Comparison of ENCODE assay signal across 8 cellular contexts in the genomic region with DNA sequence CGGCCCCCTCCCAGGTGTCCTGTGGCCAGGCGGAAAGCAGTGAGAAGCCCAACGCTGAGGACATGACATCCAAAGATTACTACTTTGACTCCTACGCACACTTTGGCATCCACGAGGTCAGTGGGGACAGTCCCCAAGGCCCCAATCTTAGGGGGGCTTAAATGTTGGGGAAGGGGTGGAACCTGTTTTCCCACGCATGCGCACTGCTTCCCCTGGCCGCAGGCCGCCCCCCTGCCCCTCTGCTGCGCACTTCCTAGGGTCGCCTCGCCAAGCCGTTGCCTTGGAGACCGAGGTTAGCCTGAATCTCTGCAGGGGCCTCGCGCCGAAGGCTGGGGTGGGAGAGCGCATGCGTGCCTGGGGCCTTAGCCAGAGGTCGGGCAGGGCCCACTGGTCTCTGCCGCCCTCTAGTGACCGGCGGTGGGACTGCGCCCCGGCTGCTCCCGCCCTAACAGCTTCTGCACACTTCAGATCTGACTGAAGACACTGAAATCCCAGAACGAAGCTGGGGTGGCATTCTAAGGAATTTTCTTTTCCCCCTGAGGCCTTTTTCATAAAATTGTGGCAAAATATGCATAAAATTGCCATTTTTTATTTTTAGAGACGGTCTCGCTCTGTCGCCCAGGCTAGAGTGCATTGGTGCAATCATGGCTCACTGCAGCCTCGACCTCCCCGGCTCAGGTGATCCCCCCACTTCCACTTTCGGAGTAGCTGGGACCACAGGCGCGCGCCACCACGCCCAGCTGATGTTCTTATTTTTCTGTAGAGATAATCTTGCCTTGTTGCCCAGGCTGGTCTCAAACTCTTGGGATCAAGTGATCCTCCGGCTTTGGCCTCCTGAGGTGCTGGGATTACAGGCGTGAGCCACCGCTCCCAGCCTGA. TPM values are rescaled to one million over a fixed set of nuclear protein-coding genes. Genes with fewer than 3 reads are reported as not detected.
DNase-seq lines count a peak whose midpoint lies in the region; ATAC-seq and TF ChIP-seq lines count a peak whose summit lies in the region.

No MANE protein-coding gene starts in this region.

- H3K27me3 ChIP-seq in GM06990 (replicated peaks; ENCODE audit: control insufficient read depth, insufficient read depth, low read length) (no peaks in the 10 kb centered on the region), prostate gland (replicated peaks; ENCODE audit: insufficient read depth) (no peaks in the 10 kb centered on the region), upper lobe of left lung (no peaks in the 10 kb centered on the region)

- peak overlapping the region; percentile 75 for H3K27ac Mint-ChIP-seq in activated naive CD8-positive, alpha-beta T cell treated with anti-CD3 and anti-CD28 coated beads, Interleukin-2, amount 50 U/mL, for 24 hours

- H3K4me1 Mint-ChIP-seq in activated naive CD8-positive, alpha-beta T cell treated with anti-CD3 and anti-CD28 coated beads, Interleukin-2, amount 50 U/mL, for 24 hours = peaks cover 54% of the 10 kb centered on the region

- H3K27ac ChIP-seq in prostate gland (peak overlapping the region; percentile 25 to 62), upper lobe of left lung (peak overlapping the region; percentile 2 to 83 (median 54))

- TF ChIP-seq EP300 in upper lobe of left lung (IDR thresholded peaks at IDR 0.05) = no peak

- 34% methylated on average over 38 of the region's 40 CpGs for WGBS in prostate gland
- 37 to 63% methylated on average over 18 to 40 of the region's 40 CpGs for WGBS in upper lobe of left lung, 2 donors

- TF ChIP-seq POLR2A in prostate gland (IDR thresholded peaks at IDR 0.05) (no peak), upper lobe of left lung (IDR thresholded peaks at IDR 0.05) (no peak)

- H3K4me3 ChIP-seq in GM06990 (replicated peaks; ENCODE audit: low read depth, low read length) = peak overlapping the region; percentile 12; the same call in 1 of the 2 replicates
- no peak overlapping the region for H3K4me3 ChIP-seq in prostate gland
- H3K4me3 ChIP-seq in upper lobe of left lung = peak overlapping the region in 2 of 4 donors; percentile 28 to 29

- TF ChIP-seq CTCF in GM06990 (IDR thresholded peaks at IDR 0.05; ENCODE audit: insufficient read depth, low read length, poor library complexity, severe bottlenecking) (peak; percentile 100), prostate gland (IDR thresholded peaks at IDR 0.05) (peak; percentile 98), upper lobe of left lung (IDR thresholded peaks at IDR 0.05) (peak; percentile 96 to 100 (median 98))

- DNase-seq in GM06990 (ENCODE audit: extremely low read depth, insufficient read length) (peak; percentile 93), NCI-H1105 treated with DMSO at 0.1 percent for 48 hours (lab: John Stamatoyannopoulos, UW) (peak; percentile 90), T follicular helper cell (ENCODE audit: low read depth) (peak; percentile 89), cardiac septum (ENCODE audit: low spot score) (peak; percentile 96), prostate gland (ENCODE audit: low spot score) (peak; percentile 79), upper lobe of left lung (peak; percentile 90 to 99)
- DNase-seq in activated naive CD8-positive, alpha-beta T cell treated with anti-CD3 and anti-CD28 coated beads, Interleukin-2, amount 50 U/mL, for 24 hours = peak; percentile 99

- H3K4me3 Mint-ChIP-seq in activated naive CD8-positive, alpha-beta T cell treated with anti-CD3 and anti-CD28 coated beads, Interleukin-2, amount 50 U/mL, for 24 hours = peak overlapping the region; percentile 64

- ATAC-seq in activated naive CD8-positive, alpha-beta T cell treated with anti-CD3 and anti-CD28 coated beads, Interleukin-2, amount 50 U/mL, for 24 hours = peak; percentile 5
- ATAC-seq in upper lobe of left lung (ENCODE audit: low FRiP score in 2 of 2) = peak; percentile 44 to 60
- no peak for ATAC-seq in GM21423 (IDR thresholded peaks at IDR 0.05; ENCODE audit: unreplicated experiment)

- H3K9me3 ChIP-seq in prostate gland (no peaks in the 10 kb centered on the region), upper lobe of left lung (no peaks in the 10 kb centered on the region)

- H3K36me3 Mint-ChIP-seq in activated naive CD8-positive, alpha-beta T cell treated with anti-CD3 and anti-CD28 coated beads, Interleukin-2, amount 50 U/mL, for 24 hours (ENCODE audit: low read depth) = peaks cover 55% of the 10 kb centered on the region

- H3K36me3 ChIP-seq in GM06990 (ENCODE audit: control insufficient read depth, insufficient read depth, low read length) = peaks cover 25% of the 10 kb centered on the region
- H3K36me3 ChIP-seq in prostate gland = peaks cover 9 to 16% of the 10 kb centered on the region in 2 donors
- peaks cover 3 to 47% (median 42%) of the 10 kb centered on the region in 4 donors for H3K36me3 ChIP-seq in upper lobe of left lung

- H3K4me1 ChIP-seq in prostate gland (replicated peaks) (peaks cover 11% of the 10 kb centered on the region), upper lobe of left lung (peaks cover 41 to 49% (median 45%) of the 10 kb centered on the region in 4 donors)

- H3K27me3 Mint-ChIP-seq in activated naive CD8-positive, alpha-beta T cell treated with anti-CD3 and anti-CD28 coated beads, Interleukin-2, amount 50 U/mL, for 24 hours = no peaks in the 10 kb centered on the region

- intact Hi-C loops in cardiac septum (cut with DNase I) (loop anchor here (5.0 kb wide), 1 partner anchor 127 kb away; no protein-coding TSS in a partner anchor), prostate gland (cut with DNase I) (no loop called here)

- H3K9me3 Mint-ChIP-seq in activated naive CD8-positive, alpha-beta T cell treated with anti-CD3 and anti-CD28 coated beads, Interleukin-2, amount 50 U/mL, for 24 hours = no peaks in the 10 kb centered on the region

RNA-seq across cellular contexts. Expression of a gene that starts 3.6 kb away (rescaled TPM):
- total RNA-seq in cardiac septum (124 TPM), prostate gland (100 to 1,000 TPM; 142 to 300 TPM), upper lobe of left lung (100 to 1,000 TPM in 2 of 6 donors, 10 to 100 TPM in 4; 65.6 to 155 (median 82.0) TPM)

RNA-seq across cellular contexts. Expression of a gene that starts 8.7 kb away (rescaled TPM):
- 0.19 TPM for total RNA-seq in cardiac septum
- 1 to 10 TPM in 1 of 2 donors, under 1 TPM in 1; 0.68 to 6.1 TPM for total RNA-seq in prostate gland
- total RNA-seq in upper lobe of left lung = 1 to 10 TPM in 4 of 6 donors, under 1 TPM in 1, not detected in 1; 0.55 to 3.0 (median 1.5) TPM

RNA-seq across cellular contexts. Expression of a gene that starts 10.2 kb away (rescaled TPM):
- 3.1 TPM for total RNA-seq in cardiac septum
- total RNA-seq in prostate gland = 1 to 10 TPM in 1 of 2 donors, under 1 TPM in 1; 0.96 to 5.5 TPM
- total RNA-seq in upper lobe of left lung = 10 to 100 TPM in 1 of 6 donors, 1 to 10 TPM in 2, under 1 TPM in 1, not detected in 2; 0.46 to 17.2 (median 4.6) TPM

RNA-seq across cellular contexts. Expression of a gene that starts 15.0 kb away (rescaled TPM):
- total RNA-seq in cardiac septum (8.9 TPM), prostate gland (10 to 100 TPM; 11.6 to 11.7 TPM), upper lobe of left lung (10 to 100 TPM in 3 of 6 donors, 1 to 10 TPM in 3; 4.2 to 21.3 (median 14.1) TPM)

RNA-seq across cellular contexts. Expression of a gene that starts 15.1 kb away (rescaled TPM):
- total RNA-seq in cardiac septum (33.7 TPM), prostate gland (10 to 100 TPM; 53.4 to 58.0 TPM), upper lobe of left lung (100 to 1,000 TPM in 3 of 6 donors, 10 to 100 TPM in 3; 50.5 to 210 (median 99.1) TPM)
